Comparison of ENCODE assay signal across 1 cellular context in genomic region chr10:74824184-74825032, GRCh38.
TF ChIP-seq lines count a peak whose summit lies in the region.

No MANE protein-coding gene starts in this region.

TF ChIP-seq in WTC11, 78 proteins besides CTCF, POLR2A, EP300 and RAD21 (continued from another document):
- TF ChIP-seq ZNF425 (CRISPR knock-in tag; conservative IDR thresholded peaks at IDR 0.05): no peak
- no peak for TF ChIP-seq TCF7 (CRISPR knock-in tag; IDR thresholded peaks at IDR 0.05; ENCODE audit: low read depth)
- no peak for TF ChIP-seq SMAD3 (CRISPR knock-in tag; IDR thresholded peaks at IDR 0.05; ENCODE audit: borderline replicate concordance)
TF ChIP-seq in WTC11: peak in this region for 1.
